ENCODE assay signal across 17 cellular contexts in genomic region chr12:122884091-122884826, GRCh38. TPM values are rescaled to one million over a fixed set of nuclear protein-coding genes. Genes with fewer than 3 reads are reported as not detected.
DNase-seq lines count a peak whose midpoint lies in the region; ATAC-seq and TF ChIP-seq lines count a peak whose summit lies in the region.
"Had no signal": no experiment of that assay in that cellular context is flagged by ENCODE, and none has a peak within 500 bp of the region (broad histone marks: within the 10 kb centered on the region; RNA-seq: fewer than 3 reads in every experiment).

No MANE protein-coding gene starts in this region.

- peak overlapping the region; percentile 63 for H3K27ac Mint-ChIP-seq in progenitor cell of endocrine pancreas
- H3K27ac Mint-ChIP-seq: activated T-helper 1 cell treated with anti-CD3 and anti-CD28 coated beads, Interleukin-12 subunit alpha, Interleukin-12 subunit beta, Interleukin-2, Interleukin-4 antibody, amounts not matched to agents 30 ng/mL and 10 ng/mL and 1 ng/mL, durations not matched to agents 14 hours and 24 hours and 36 hours; stimulated activated memory B cell treated with anti-CD40 and anti-IgM and Interleukin-4, amounts not matched to agents 10 μg/mL and 1 μg/mL and 100 μg/mL, for 72 hours had no signal

- TF ChIP-seq CTCF in PC-3 (conservative IDR thresholded peaks at IDR 0.05; ENCODE audit: low read depth, low read length) = no peak
- no peak for TF ChIP-seq CTCF in progenitor cell of endocrine pancreas (IDR thresholded peaks at IDR 0.05; ENCODE audit: unreplicated experiment)

- CTCF ChIA-PET in PC-3 (lab: Charles Lee) = no interaction called here

- no TSS peak for BruUV-seq in PC-3 (replicated peaks; lab: Mats Ljungman, UMichigan)

- no peak overlapping the region for H3K4me3 Mint-ChIP-seq in progenitor cell of endocrine pancreas (ENCODE audit: low read depth)
- H3K4me3 Mint-ChIP-seq: activated T-helper 1 cell treated with anti-CD3 and anti-CD28 coated beads, Interleukin-12 subunit alpha, Interleukin-12 subunit beta, Interleukin-2, Interleukin-4 antibody, amounts not matched to agents 30 ng/mL and 10 ng/mL and 1 ng/mL, durations not matched to agents 14 hours and 24 hours and 36 hours; stimulated activated memory B cell treated with anti-CD40 and anti-IgM and Interleukin-4, amounts not matched to agents 10 μg/mL and 1 μg/mL and 100 μg/mL, for 72 hours had no signal

- H3K9me3 Mint-ChIP-seq in progenitor cell of endocrine pancreas (ENCODE audit: low read depth) = no peaks in the 10 kb centered on the region
- H3K9me3 Mint-ChIP-seq: stimulated activated memory B cell treated with anti-CD40 and anti-IgM and Interleukin-4, amounts not matched to agents 10 μg/mL and 1 μg/mL and 100 μg/mL, for 72 hours had no signal

- 0 out of 2 replicates have a peak overlapping the region, but pooled peaks have one; percentile 1 for H3K27ac ChIP-seq in PC-3 (ENCODE audit: low read length)

- POLR2A ChIA-PET in PC-3 (lab: Charles Lee; ENCODE audit: unreplicated experiment) = interaction anchor here (0.9 kb wide), 1 partner anchor 63 kb away, joined by 7 read pairs; no protein-coding TSS in a partner anchor

- H4K20me1 ChIP-seq in PC-3 (ENCODE audit: low read length) = peaks cover 59% of the 10 kb centered on the region

- no peak overlapping the region for H3K9ac ChIP-seq in PC-3 (ENCODE audit: low read length)

- intact Hi-C loops in PC-3 (cut with micrococcal nuclease) = no loop called here

- peak overlapping the region; percentile 19 for H3K4me2 ChIP-seq in PC-3 (ENCODE audit: low read length)

- H3K27me3 ChIP-seq in PC-3 (ENCODE audit: low read length) = no peaks in the 10 kb centered on the region
- H3K27me3 ChIP-seq: esophagus squamous epithelium had no signal

- ATAC-seq in PC-3 (no peak), GM19397 (IDR thresholded peaks at IDR 0.05; ENCODE audit: unreplicated experiment) (no peak)
- ATAC-seq: stimulated activated memory B cell treated with anti-CD40 and anti-IgM and Interleukin-4, amounts not matched to agents 10 μg/mL and 1 μg/mL and 100 μg/mL, for 72 hours had no signal

- no peak overlapping the region for H2AFZ ChIP-seq in PC-3 (ENCODE audit: low read length)

- H3K4me1 Mint-ChIP-seq in progenitor cell of endocrine pancreas (ENCODE audit: low read depth) = peaks cover 26% of the 10 kb centered on the region

- H3K4me3 ChIP-seq in PC-3 (ENCODE audit: low read length) = no peak overlapping the region
- H3K4me3 ChIP-seq: esophagus squamous epithelium had no signal

- no peaks in the 10 kb centered on the region for H3K9me2 ChIP-seq in PC-3 (replicated peaks; ENCODE audit: low read length)

- no peaks in the 10 kb centered on the region for H3K27me3 Mint-ChIP-seq in progenitor cell of endocrine pancreas
- H3K27me3 Mint-ChIP-seq: stimulated activated memory B cell treated with anti-CD40 and anti-IgM and Interleukin-4, amounts not matched to agents 10 μg/mL and 1 μg/mL and 100 μg/mL, for 72 hours had no signal

- H3K4me1 ChIP-seq in PC-3 (ENCODE audit: insufficient read depth, low read length) = peaks cover 52% of the 10 kb centered on the region

- peaks cover 99% of the 10 kb centered on the region for H3K79me2 ChIP-seq in PC-3 (ENCODE audit: low read length)

- peaks cover 9% of the 10 kb centered on the region for H3F3A ChIP-seq in PC-3 (ENCODE audit: low read length, unreplicated experiment)

- peaks cover 2% of the 10 kb centered on the region for H3K36me3 Mint-ChIP-seq in progenitor cell of endocrine pancreas (ENCODE audit: insufficient read depth)

- DNase-seq in COLO829 (ENCODE audit: low spot score) = peak; percentile 67
- DNase-seq in PC-3 = no peak
- peak; percentile 17 for DNase-seq in islet precursor cell
- DNase-seq in progenitor cell of endocrine pancreas (ENCODE audit: low spot score, unreplicated experiment) = no peak
- DNase-seq in stimulated activated naive CD4-positive, alpha-beta T cell (lab: John Stamatoyannopoulos, UW) = no peak
- DNase-seq in GM03348 (ENCODE audit: low spot score) = no peak
- DNase-seq: anterior cingulate cortex, C1 segment of cervical spinal cord, cortex of kidney, DND-41, esophagus squamous epithelium, H7, hippocampal formation, T-helper 2 cell had no signal

- H3K36me3 ChIP-seq in PC-3 (ENCODE audit: low read depth, low read length) = peaks cover 17% of the 10 kb centered on the region; the same call in 1 of the 2 replicates

- no peaks in the 10 kb centered on the region for H3K9me3 ChIP-seq in PC-3 (ENCODE audit: low read length)
- H3K9me3 ChIP-seq: esophagus squamous epithelium had no signal

RNA-seq across cellular contexts. Expression of gene VPS37B, which starts 11.7 kb away (rescaled TPM):
- 74.3 and 80.8 TPM in 2 replicates for total RNA-seq in PC-3 (2014; rRNA removed)
- 22.9 and 24.2 TPM in 2 replicates for total RNA-seq in progenitor cell of endocrine pancreas

RNA-seq across cellular contexts. Expression of gene HIP1R, which starts 49.0 kb away (rescaled TPM):
- 46.1 and 83.6 TPM in 2 replicates for total RNA-seq in PC-3 (2014; rRNA removed)
- total RNA-seq in progenitor cell of endocrine pancreas = 61.1 and 68.8 TPM in 2 replicates

Comparison
In these comparisons a context has a peak if more than half of its experiments do, and no peak if none do; other contexts are left out.
1. DNase-seq: peak in COLO829 (single experiment) and islet precursor cell (single experiment); none in PC-3 (single experiment), progenitor cell of endocrine pancreas (single experiment), stimulated activated naive CD4-positive, alpha-beta T cell (0 of 6) and GM03348 (single experiment).